In the genomic region with DNA sequence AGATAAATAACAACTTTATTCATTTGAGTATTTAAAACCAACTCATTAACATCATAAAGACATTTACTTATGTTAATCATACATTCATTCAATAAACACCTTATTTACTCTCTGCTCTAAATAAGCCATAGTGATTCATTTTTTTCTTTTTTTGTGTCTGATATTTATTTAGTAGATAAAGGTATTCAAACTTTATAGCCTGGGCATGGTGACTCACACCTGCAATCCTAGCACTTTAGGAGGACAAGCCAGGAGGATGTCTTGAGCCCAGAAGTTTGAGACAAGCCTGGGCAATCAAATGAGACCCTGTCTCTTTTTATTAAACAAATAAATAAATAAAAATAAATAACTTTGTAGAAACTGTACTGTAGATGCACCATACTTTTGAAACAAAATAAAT, we compare ENCODE assay signal across 39 cellular contexts.
"Had no signal": no experiment of that assay in that cellular context is flagged by ENCODE, and none has a peak within 500 bp of the region (broad histone marks: within the 10 kb centered on the region; RNA-seq: fewer than 3 reads in every experiment).

No MANE protein-coding gene starts in this region.

- H3K27ac ChIP-seq: adrenal gland, body of pancreas, brain microvascular endothelial cell, breast epithelium, cardiac muscle cell, VCaP had no signal

- H3K27me3 Mint-ChIP-seq: activated B cell treated with CpG ODN at 0.5 μM for 24 hours; activated CD4-positive, alpha-beta memory T cell treated with anti-CD3 and anti-CD28 coated beads for 36 hours; activated CD4-positive, alpha-beta T cell treated with anti-CD3 and anti-CD28 coated beads, Interleukin-2, amount 10 ng/mL, durations not matched to agents 24 days and 14 days; activated CD8-positive, alpha-beta T cell treated with anti-CD3 and anti-CD28 coated beads for 36 hours; activated naive CD8-positive, alpha-beta T cell treated with anti-CD3 and anti-CD28 coated beads for 36 hours; activated T-helper 17 cell treated with anti-CD3 and anti-CD28 coated beads, Interleukin-2, amount 50 U/mL, for 72 hours; central memory CD8-positive, alpha-beta T cell had no signal

- H3K4me3 Mint-ChIP-seq: activated B cell treated with CpG ODN at 0.5 μM for 24 hours; activated CD4-positive, alpha-beta memory T cell treated with anti-CD3 and anti-CD28 coated beads for 36 hours; activated CD4-positive, alpha-beta T cell treated with anti-CD3 and anti-CD28 coated beads, Interleukin-2, amount 10 ng/mL, durations not matched to agents 24 days and 14 days; activated CD8-positive, alpha-beta T cell treated with anti-CD3 and anti-CD28 coated beads for 36 hours; activated naive CD4-positive, alpha-beta T cell treated with anti-CD3 and anti-CD28 coated beads for 36 hours; activated naive CD8-positive, alpha-beta T cell treated with anti-CD3 and anti-CD28 coated beads for 36 hours; activated T-cell treated with anti-CD3 and anti-CD28 coated beads, Interleukin-2, amount 50 U/mL, for 4 hours; activated T-cell treated with anti-CD3 and anti-CD28 coated beads, Interleukin-2, amount 50 U/mL, for 72 hours; activated T-helper 1 cell treated with anti-CD3 and anti-CD28 coated beads, Interleukin-12 subunit alpha, Interleukin-12 subunit beta, Interleukin-2, Interleukin-4 antibody, amounts not matched to agents 30 ng/mL and 10 ng/mL and 1 ng/mL, durations not matched to agents 14 hours and 24 hours and 36 hours; activated T-helper 17 cell treated with anti-CD3 and anti-CD28 coated beads, Interleukin-2, amount 50 U/mL, for 72 hours; central memory CD8-positive, alpha-beta T cell; T-helper 1 cell treated with Interleukin-12 subunit alpha and Interleukin-12 subunit beta and Interleukin-4 antibody, amounts not matched to agents 30 μg/mL and 1 μg/mL, for 36 hours; T-helper 2 cell treated with Interferon-gamma antibody and Interleukin-4, amounts not matched to agents 5 μg/mL and 100 μg/mL, for 36 hours had no signal

- H3K27ac Mint-ChIP-seq: activated B cell treated with CpG ODN at 0.5 μM for 24 hours; activated CD4-positive, alpha-beta memory T cell treated with anti-CD3 and anti-CD28 coated beads for 36 hours; activated CD4-positive, alpha-beta T cell treated with anti-CD3 and anti-CD28 coated beads, Interleukin-2, amount 10 ng/mL, durations not matched to agents 24 days and 14 days; activated CD8-positive, alpha-beta T cell treated with anti-CD3 and anti-CD28 coated beads for 36 hours; activated naive CD4-positive, alpha-beta T cell treated with anti-CD3 and anti-CD28 coated beads for 36 hours; activated naive CD4-positive, alpha-beta T cell treated with anti-CD3 and anti-CD28 coated beads, Interleukin-2, amount 50 U/mL, for 72 hours; activated naive CD8-positive, alpha-beta T cell treated with anti-CD3 and anti-CD28 coated beads for 36 hours; activated T-cell treated with anti-CD3 and anti-CD28 coated beads, Interleukin-2, amount 50 U/mL, for 72 hours; activated T-helper 1 cell treated with anti-CD3 and anti-CD28 coated beads, Interleukin-12 subunit alpha, Interleukin-12 subunit beta, Interleukin-2, Interleukin-4 antibody, amounts not matched to agents 30 ng/mL and 10 ng/mL and 1 ng/mL, durations not matched to agents 14 hours and 24 hours and 36 hours; activated T-helper 17 cell treated with anti-CD3 and anti-CD28 coated beads, Interleukin-2, amount 50 U/mL, for 72 hours; T-helper 1 cell treated with Interleukin-12 subunit alpha and Interleukin-12 subunit beta and Interleukin-4 antibody, amounts not matched to agents 30 μg/mL and 1 μg/mL, for 36 hours; T-helper 2 cell treated with Interferon-gamma antibody and Interleukin-4, amounts not matched to agents 5 μg/mL and 100 μg/mL, for 36 hours had no signal

- H3K27me3 ChIP-seq: adrenal gland, body of pancreas, brain microvascular endothelial cell, breast epithelium, cardiac muscle cell had no signal

- H3K36me3 ChIP-seq: adrenal gland, brain microvascular endothelial cell, breast epithelium, cardiac muscle cell had no signal

- H3K9me3 ChIP-seq: body of pancreas, breast epithelium had no signal

- H3K4me3 ChIP-seq: adrenal gland, body of pancreas, breast epithelium, cardiac muscle cell had no signal

- H3K36me3 Mint-ChIP-seq: activated CD4-positive, alpha-beta memory T cell treated with anti-CD3 and anti-CD28 coated beads for 36 hours; activated naive CD4-positive, alpha-beta T cell treated with anti-CD3 and anti-CD28 coated beads, Interleukin-2, amount 50 U/mL, for 72 hours; activated naive CD8-positive, alpha-beta T cell treated with anti-CD3 and anti-CD28 coated beads for 36 hours had no signal

- H3K9me3 Mint-ChIP-seq: activated CD4-positive, alpha-beta T cell treated with anti-CD3 and anti-CD28 coated beads, Interleukin-2, amount 10 ng/mL, durations not matched to agents 24 days and 14 days had no signal

- DNase-seq: activated B cell treated with CpG ODN at 0.5 μM for 24 hours; activated CD4-positive, alpha-beta memory T cell treated with anti-CD3 and anti-CD28 coated beads for 36 hours; activated CD4-positive, alpha-beta T cell treated with anti-CD3 and anti-CD28 coated beads for 4 hours; activated CD4-positive, alpha-beta T cell treated with anti-CD3 and anti-CD28 coated beads, Interleukin-2, amount 10 ng/mL, durations not matched to agents 24 days and 14 days; activated CD4-positive, alpha-beta T cell treated with anti-CD3 and anti-CD28 coated beads, Interleukin-2, amount 50 U/mL, for 1 hour; activated CD4-positive, alpha-beta T cell treated with anti-CD3 and anti-CD28 coated beads, Interleukin-2, amount 50 U/mL, for 4 hours; activated CD4-positive, CD25-positive, alpha-beta regulatory T cell treated with anti-CD3 and anti-CD28 coated beads, Interleukin-2, amount 50 U/mL, for 72 hours; activated CD8-positive, alpha-beta memory T cell treated with anti-CD3 and anti-CD28 coated beads, Interleukin-2, amount 50 U/mL, for 4 hours; activated CD8-positive, alpha-beta T cell treated with anti-CD3 and anti-CD28 coated beads for 36 hours; activated effector memory CD4-positive, alpha-beta T cell treated with anti-CD3 and anti-CD28 coated beads, Interleukin-2, amount 50 U/mL, for 16 hours; activated gamma-delta T cell treated with Interleukin-2 at 50 U/mL for 16 hours; activated naive CD4-positive, alpha-beta T cell; activated naive CD4-positive, alpha-beta T cell treated with anti-CD3 and anti-CD28 coated beads for 36 hours; activated naive CD4-positive, alpha-beta T cell treated with anti-CD3 and anti-CD28 coated beads, Interleukin-2, amount 50 U/mL, for 16 hours; activated naive CD8-positive, alpha-beta T cell treated with anti-CD3 and anti-CD28 coated beads for 36 hours; activated T-cell treated with anti-CD3 and anti-CD28 coated beads for 4 hours; activated T-cell treated with anti-CD3 and anti-CD28 coated beads, Interleukin-2, amount 50 U/mL, for 1 hour; activated T-cell treated with anti-CD3 and anti-CD28 coated beads, Interleukin-2, amount 50 U/mL, for 4 hours; activated T-cell treated with anti-CD3 and anti-CD28 coated beads, Interleukin-2, amount 50 U/mL, for 72 hours; adrenal gland; amniotic stem cell; aorta; body of pancreas; brain microvascular endothelial cell; caudate nucleus; cerebellar nuclear complex; T-helper 1 cell; T-helper 2 cell; T-helper 9 cell had no signal

- H3K4me1 ChIP-seq: adrenal gland, body of pancreas, breast epithelium had no signal

- FAIRE-seq: astrocyte had no signal

- H3K4me1 Mint-ChIP-seq: activated B cell treated with CpG ODN at 0.5 μM for 24 hours; activated CD4-positive, alpha-beta T cell treated with anti-CD3 and anti-CD28 coated beads, Interleukin-2, amount 10 ng/mL, durations not matched to agents 24 days and 14 days; activated naive CD8-positive, alpha-beta T cell treated with anti-CD3 and anti-CD28 coated beads for 36 hours; activated T-helper 17 cell treated with anti-CD3 and anti-CD28 coated beads, Interleukin-2, amount 50 U/mL, for 72 hours; central memory CD8-positive, alpha-beta T cell had no signal

- ATAC-seq: activated CD8-positive, alpha-beta T cell treated with anti-CD3 and anti-CD28 coated beads for 36 hours; activated naive CD4-positive, alpha-beta T cell treated with anti-CD3 and anti-CD28 coated beads, Interleukin-2, amount 50 U/mL, for 72 hours; activated T-cell treated with anti-CD3 and anti-CD28 coated beads, Interleukin-2, amount 50 U/mL, for 4 hours; activated T-cell treated with anti-CD3 and anti-CD28 coated beads, Interleukin-2, amount 50 U/mL, for 72 hours; activated T-helper 17 cell treated with anti-CD3 and anti-CD28 coated beads, Interleukin-2, amount 50 U/mL, for 72 hours; body of pancreas had no signal
